Comparison of ENCODE assay signal across 1 cellular context in the genomic region with DNA sequence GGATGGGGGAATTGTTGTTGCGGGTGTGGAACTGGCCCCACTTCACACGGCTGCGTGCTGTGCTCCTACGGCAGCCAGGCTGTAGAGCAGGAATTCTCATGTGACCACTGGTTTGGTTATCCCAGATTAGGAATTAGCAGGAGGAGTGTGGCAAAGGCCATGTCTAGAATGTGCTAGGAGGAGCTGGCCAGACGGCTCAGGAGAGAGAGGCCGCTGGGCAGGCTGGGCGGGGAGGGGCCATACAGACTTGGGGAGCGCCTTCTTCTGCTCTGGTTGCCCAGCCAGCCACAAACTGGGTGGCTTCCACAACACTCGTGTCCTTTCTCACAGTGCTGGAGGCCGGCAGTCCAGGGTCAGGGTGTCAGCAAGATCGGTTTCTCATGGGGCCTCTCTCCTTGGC.
TF ChIP-seq lines count a peak whose summit lies in the region.

No MANE protein-coding gene starts in this region.

TF ChIP-seq in HepG2, 621 proteins besides CTCF, POLR2A, EP300 and RAD21 (continued from another document):
- TF ChIP-seq, protein P1, sequence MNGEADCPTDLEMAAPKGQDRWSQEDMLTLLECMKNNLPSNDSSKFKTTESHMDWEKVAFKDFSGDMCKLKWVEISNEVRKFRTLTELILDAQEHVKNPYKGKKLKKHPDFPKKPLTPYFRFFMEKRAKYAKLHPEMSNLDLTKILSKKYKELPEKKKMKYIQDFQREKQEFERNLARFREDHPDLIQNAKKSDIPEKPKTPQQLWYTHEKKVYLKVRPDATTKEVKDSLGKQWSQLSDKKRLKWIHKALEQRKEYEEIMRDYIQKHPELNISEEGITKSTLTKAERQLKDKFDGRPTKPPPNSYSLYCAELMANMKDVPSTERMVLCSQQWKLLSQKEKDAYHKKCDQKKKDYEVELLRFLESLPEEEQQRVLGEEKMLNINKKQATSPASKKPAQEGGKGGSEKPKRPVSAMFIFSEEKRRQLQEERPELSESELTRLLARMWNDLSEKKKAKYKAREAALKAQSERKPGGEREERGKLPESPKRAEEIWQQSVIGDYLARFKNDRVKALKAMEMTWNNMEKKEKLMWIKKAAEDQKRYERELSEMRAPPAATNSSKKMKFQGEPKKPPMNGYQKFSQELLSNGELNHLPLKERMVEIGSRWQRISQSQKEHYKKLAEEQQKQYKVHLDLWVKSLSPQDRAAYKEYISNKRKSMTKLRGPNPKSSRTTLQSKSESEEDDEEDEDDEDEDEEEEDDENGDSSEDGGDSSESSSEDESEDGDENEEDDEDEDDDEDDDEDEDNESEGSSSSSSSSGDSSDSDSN (CRISPR knock-in tag; IDR thresholded peaks at IDR 0.05): no peak
